In the genomic region with DNA sequence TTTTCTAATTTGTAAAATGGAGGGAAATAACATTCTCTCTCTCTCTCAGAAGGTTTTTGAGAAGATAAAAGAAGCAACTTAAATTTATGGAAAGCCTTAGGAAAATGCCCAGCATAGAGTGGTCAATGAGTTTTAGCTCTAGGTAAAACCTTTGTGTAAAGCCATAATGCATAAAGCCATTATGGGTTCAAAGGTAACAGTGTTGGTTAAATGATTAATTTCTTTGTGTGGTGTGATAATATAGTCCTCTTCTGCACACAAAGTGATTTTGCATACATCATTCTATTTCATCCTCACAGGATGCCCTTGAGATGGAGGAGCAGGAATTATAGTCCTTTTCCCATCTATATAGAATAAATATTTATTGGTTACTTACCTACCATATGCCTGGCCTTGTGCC, we compare ENCODE assay signal across 30 cellular contexts.
"Had no signal": no experiment of that assay in that cellular context is flagged by ENCODE, and none has a peak within 500 bp of the region (broad histone marks: within the 10 kb centered on the region; RNA-seq: fewer than 3 reads in every experiment).

No MANE protein-coding gene starts in this region.

- H3K4me1 ChIP-seq: ascending aorta, breast epithelium, colonic mucosa, esophagus squamous epithelium, gastroesophageal sphincter, heart right ventricle had no signal

- H3K4me3 ChIP-seq: ascending aorta, breast epithelium, cardiac muscle cell, colonic mucosa, esophagus squamous epithelium, gastroesophageal sphincter, heart right ventricle had no signal

- DNase-seq: activated CD4-positive, alpha-beta memory T cell treated with anti-CD3 and anti-CD28 coated beads for 36 hours; activated CD4-positive, alpha-beta T cell treated with anti-CD3 and anti-CD28 coated beads for 36 hours; activated CD4-positive, alpha-beta T cell treated with anti-CD3 and anti-CD28 coated beads, Interleukin-2, amount 10 ng/mL, durations not matched to agents 24 days and 14 days; activated CD4-positive, CD25-positive, alpha-beta regulatory T cell; activated CD4-positive, CD25-positive, alpha-beta regulatory T cell treated with anti-CD3 and anti-CD28 coated beads, Interleukin-2, amount 50 U/mL, for 72 hours; activated CD8-positive, alpha-beta memory T cell treated with anti-CD3 and anti-CD28 coated beads, Interleukin-2, amount 10 ng/mL, durations not matched to agents 7 days and 5 days; activated CD8-positive, alpha-beta memory T cell treated with anti-CD3 and anti-CD28 coated beads, Interleukin-2, amount 50 U/mL, for 4 hours; activated CD8-positive, alpha-beta T cell treated with anti-CD3 and anti-CD28 coated beads, Interleukin-2, amount 10 ng/mL, durations not matched to agents 7 days and 5 days; activated gamma-delta T cell; activated naive CD4-positive, alpha-beta T cell; activated naive CD4-positive, alpha-beta T cell treated with anti-CD3 and anti-CD28 coated beads, Interleukin-2, amount 10 ng/mL, durations not matched to agents 7 days and 5 days; activated naive CD8-positive, alpha-beta T cell treated with anti-CD3 and anti-CD28 coated beads, Interleukin-2, amount 10 ng/mL, durations not matched to agents 7 days and 5 days; activated T-cell treated with anti-CD3 and anti-CD28 coated beads, Interleukin-2, amount 50 U/mL, for 24 hours; activated T-cell treated with anti-CD3 and anti-CD28 coated beads, Interleukin-2, amount 50 U/mL, for 72 hours; central memory CD4-positive, alpha-beta T cell; cerebellar nuclear complex; colonic mucosa; effector CD8-positive, alpha-beta T cell; esophagus squamous epithelium; foreskin melanocyte; heart right ventricle; T-helper 2 cell had no signal

- H3K36me3 ChIP-seq: ascending aorta, breast epithelium, cardiac muscle cell, colonic mucosa, esophagus squamous epithelium, gastroesophageal sphincter, heart right ventricle had no signal

- H3K27ac ChIP-seq: ascending aorta, breast epithelium, cardiac muscle cell, colonic mucosa, epithelial cell of prostate, esophagus squamous epithelium, gastroesophageal sphincter, heart right ventricle had no signal

- H3K27me3 ChIP-seq: ascending aorta, breast epithelium, cardiac muscle cell, colonic mucosa, esophagus squamous epithelium, gastroesophageal sphincter, heart right ventricle had no signal

- H3K9me3 ChIP-seq: ascending aorta, breast epithelium, colonic mucosa, esophagus squamous epithelium, gastroesophageal sphincter, heart right ventricle had no signal

- FAIRE-seq: endometrium, endothelial cell of umbilical vein had no signal

- ATAC-seq: activated CD4-positive, alpha-beta T cell treated with anti-CD3 and anti-CD28 coated beads for 36 hours; activated CD8-positive, alpha-beta memory T cell treated with anti-CD3 and anti-CD28 coated beads, Interleukin-2, amount 10 ng/mL, durations not matched to agents 7 days and 5 days; activated CD8-positive, alpha-beta T cell treated with anti-CD3 and anti-CD28 coated beads, Interleukin-2, amount 10 ng/mL, durations not matched to agents 7 days and 5 days; activated naive CD4-positive, alpha-beta T cell treated with anti-CD3 and anti-CD28 coated beads, Interleukin-2, amount 50 U/mL, for 72 hours; activated T-cell treated with anti-CD3 and anti-CD28 coated beads, Interleukin-2, amount 50 U/mL, for 72 hours; gastroesophageal sphincter; heart right ventricle had no signal
